Comparison of ENCODE assay signal across 8 cellular contexts in the genomic region with DNA sequence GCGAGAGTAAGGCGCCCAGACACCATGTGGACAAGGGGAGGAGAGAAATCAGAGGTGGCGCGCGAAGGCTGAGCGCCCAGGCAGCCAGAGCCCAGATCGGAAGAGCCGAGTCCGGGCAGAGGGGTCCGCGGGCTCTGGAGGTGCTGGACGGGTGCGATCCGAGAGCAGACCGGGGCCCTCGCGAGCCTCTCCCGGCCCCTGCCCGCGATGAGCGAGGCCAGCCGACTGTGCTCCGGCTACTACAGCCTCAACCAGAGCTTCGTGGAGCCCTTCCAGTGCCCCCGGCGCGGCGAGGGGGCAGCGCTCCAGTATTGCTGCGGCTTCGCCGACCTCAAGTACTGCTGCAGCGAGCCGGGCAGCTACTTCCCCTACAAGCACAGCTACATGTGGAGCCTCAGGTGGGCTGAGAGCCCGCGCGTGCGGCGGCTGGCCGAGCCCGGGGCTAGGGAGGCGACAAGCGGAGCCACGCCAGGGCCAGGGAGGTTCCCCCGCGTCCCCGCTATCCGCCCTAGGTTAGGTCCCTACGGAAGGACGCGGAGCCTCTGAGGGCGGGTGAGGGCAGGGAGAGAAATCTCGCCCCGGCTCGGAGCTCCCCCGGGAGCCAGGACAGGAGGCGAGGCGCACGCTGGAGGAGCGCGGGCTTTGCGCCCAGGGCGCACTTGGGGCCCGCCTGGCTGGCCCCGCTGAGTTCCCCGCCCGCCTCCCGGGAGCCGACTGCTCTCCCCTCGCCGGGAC. TPM values are rescaled to one million over a fixed set of nuclear protein-coding genes. Genes with fewer than 3 reads are reported as not detected.
DNase-seq lines count a peak whose midpoint lies in the region; ATAC-seq and TF ChIP-seq lines count a peak whose summit lies in the region.

A gene (plus strand): TSS at position 87 of the 735 bp plus-strand sequence. CDS start 121 bp downstream, at position 208.

- peaks cover 27% of the 10 kb centered on the region for H3K27me3 ChIP-seq in fibroblast of lung (ENCODE audit: control insufficient read depth, insufficient read depth, low read length)

- intact Hi-C loops in posterior vena cava (cut with DNase I), result no loop called here

- H3K4me3 ChIP-seq in fibroblast of lung (replicated peaks in 1 of 4; ENCODE audit: control extremely low read depth in 1 of 4, insufficient read depth in 1 of 4, low read depth in 3 of 4, low read length in 4 of 4), result peak within 1 kb of the TSS; percentile 3 to 35 (median 16)

- no peaks in the 10 kb centered on the region for H3K79me2 ChIP-seq in fibroblast of lung (ENCODE audit: control insufficient read depth, insufficient read depth, low read length)

- no peak within 1 kb of the TSS for H3K27ac ChIP-seq in fibroblast of lung (ENCODE audit: insufficient read depth, low read length)

- H3K9ac ChIP-seq in fibroblast of lung (ENCODE audit: insufficient read depth, low read length), result no peak within 1 kb of the TSS

- DNase-seq in ACHN, result peak; percentile 56
- DNase-seq in fibroblast of lung (ENCODE audit: low read depth in 2 of 2), result peak; percentile 27 to 40
- peak; percentile 73 for DNase-seq in posterior vena cava (ENCODE audit: low spot score)
- DNase-seq in KBM-7, result no peak
- DNase-seq in stimulated activated CD4-positive, alpha-beta T cell treated with anti-CD3 and anti-CD28 coated beads, Interleukin-1b, Interleukin-23, amount 100 ng/mL, for 48 hours, result no peak

- peak; percentile 45 for ATAC-seq in GM18909 (IDR thresholded peaks at IDR 0.05; ENCODE audit: poor library complexity, unreplicated experiment)
- ATAC-seq in SK-N-SH treated with all-trans-retinoic acid at 6 μM for 48 hours, result peak; percentile 69
- ATAC-seq in GM21825 (IDR thresholded peaks at IDR 0.05; ENCODE audit: unreplicated experiment), result no peak

- no peak for TF ChIP-seq CTCF in fibroblast of lung (conservative IDR thresholded peaks at IDR 0.05 in 1 of 2, IDR thresholded peaks at IDR 0.05 in 1 of 2; ENCODE audit: low read depth in 1 of 2, low read length in 2 of 2)

- in situ Hi-C loops in ACHN (cut with HindIII; ENCODE audit: low pct_ligation_motif_present, low pct_unique_long_range_greater_than_20kb, low sequenced_read_pairs), result no loop called here
- in situ Hi-C loops in KBM-7 (cut with MboI; ENCODE audit: low pct_unique_long_range_greater_than_20kb, low sequenced_read_pairs), result no loop called here

- H3K9me3 ChIP-seq in fibroblast of lung (ENCODE audit: control insufficient read depth, insufficient read depth, low read depth, low read length), result no peaks in the 10 kb centered on the region

- no peaks in the 10 kb centered on the region for H4K20me1 ChIP-seq in fibroblast of lung (ENCODE audit: control insufficient read depth, extremely low read depth, insufficient read depth, low read length)

- no peak within 1 kb of the TSS for H2AFZ ChIP-seq in fibroblast of lung (ENCODE audit: low read length)

- peak within 1 kb of the TSS; percentile 79 for H3K4me2 ChIP-seq in fibroblast of lung (ENCODE audit: extremely low read depth, insufficient read depth, low read length)

- no peaks in the 10 kb centered on the region for H3K4me1 ChIP-seq in fibroblast of lung (ENCODE audit: control insufficient read depth, extremely low read depth, insufficient read depth, low read length)

- no peaks in the 10 kb centered on the region for H3K36me3 ChIP-seq in fibroblast of lung (ENCODE audit: control insufficient read depth, insufficient read depth, low read length)

TF ChIP-seq in SK-N-SH treated with all-trans-retinoic acid at 6 μM for 48 hours, 23 proteins besides CTCF, POLR2A, EP300 and RAD21:
- no peak for TF ChIP-seq ZNF70 (CRISPR knock-in tag; IDR thresholded peaks at IDR 0.05)
- no peak for TF ChIP-seq TOX (CRISPR knock-in tag; IDR thresholded peaks at IDR 0.05; ENCODE audit: borderline replicate concordance)
- no peak for TF ChIP-seq TCF4 (CRISPR knock-in tag; IDR thresholded peaks at IDR 0.05; ENCODE audit: borderline replicate concordance)
- TF ChIP-seq ZNF8 (CRISPR knock-in tag; IDR thresholded peaks at IDR 0.05), result no peak
- TF ChIP-seq, protein P1, sequence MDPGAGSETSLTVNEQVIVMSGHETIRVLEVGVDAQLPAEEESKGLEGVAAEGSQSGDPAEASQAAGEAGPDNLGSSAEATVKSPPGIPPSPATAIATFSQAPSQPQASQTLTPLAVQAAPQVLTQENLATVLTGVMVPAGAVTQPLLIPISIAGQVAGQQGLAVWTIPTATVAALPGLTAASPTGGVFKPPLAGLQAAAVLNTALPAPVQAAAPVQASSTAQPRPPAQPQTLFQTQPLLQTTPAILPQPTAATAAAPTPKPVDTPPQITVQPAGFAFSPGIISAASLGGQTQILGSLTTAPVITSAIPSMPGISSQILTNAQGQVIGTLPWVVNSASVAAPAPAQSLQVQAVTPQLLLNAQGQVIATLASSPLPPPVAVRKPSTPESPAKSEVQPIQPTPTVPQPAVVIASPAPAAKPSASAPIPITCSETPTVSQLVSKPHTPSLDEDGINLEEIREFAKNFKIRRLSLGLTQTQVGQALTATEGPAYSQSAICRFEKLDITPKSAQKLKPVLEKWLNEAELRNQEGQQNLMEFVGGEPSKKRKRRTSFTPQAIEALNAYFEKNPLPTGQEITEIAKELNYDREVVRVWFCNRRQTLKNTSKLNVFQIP (CRISPR knock-in tag; IDR thresholded peaks at IDR 0.05; ENCODE audit: borderline replicate concordance, low read depth), result no peak
- TF ChIP-seq ZFP3 (CRISPR knock-in tag; IDR thresholded peaks at IDR 0.05), result no peak
- no peak for TF ChIP-seq ARNTL (CRISPR knock-in tag; IDR thresholded peaks at IDR 0.05; ENCODE audit: borderline replicate concordance, low read depth)
- TF ChIP-seq, protein P2, sequence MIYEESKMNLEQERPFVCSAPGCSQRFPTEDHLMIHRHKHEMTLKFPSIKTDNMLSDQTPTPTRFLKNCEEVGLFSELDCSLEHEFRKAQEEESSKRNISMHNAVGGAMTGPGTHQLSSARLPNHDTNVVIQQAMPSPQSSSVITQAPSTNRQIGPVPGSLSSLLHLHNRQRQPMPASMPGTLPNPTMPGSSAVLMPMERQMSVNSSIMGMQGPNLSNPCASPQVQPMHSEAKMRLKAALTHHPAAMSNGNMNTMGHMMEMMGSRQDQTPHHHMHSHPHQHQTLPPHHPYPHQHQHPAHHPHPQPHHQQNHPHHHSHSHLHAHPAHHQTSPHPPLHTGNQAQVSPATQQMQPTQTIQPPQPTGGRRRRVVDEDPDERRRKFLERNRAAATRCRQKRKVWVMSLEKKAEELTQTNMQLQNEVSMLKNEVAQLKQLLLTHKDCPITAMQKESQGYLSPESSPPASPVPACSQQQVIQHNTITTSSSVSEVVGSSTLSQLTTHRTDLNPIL (CRISPR knock-in tag; IDR thresholded peaks at IDR 0.05; ENCODE audit: low read depth), result no peak
- TF ChIP-seq ZFP30 (CRISPR knock-in tag; IDR thresholded peaks at IDR 0.05), result no peak
- TF ChIP-seq SNAI2 (CRISPR knock-in tag; IDR thresholded peaks at IDR 0.05), result no peak
TF ChIP-seq in SK-N-SH treated with all-trans-retinoic acid at 6 μM for 48 hours: peak in this region for 0.

RNA-seq across cellular contexts. Expression of the gene that starts here (rescaled TPM):
- total RNA-seq in fibroblast of lung (not detected in 2 replicates), posterior vena cava (not detected)
- not detected in 2 replicates for polyA plus RNA-seq in fibroblast of lung
- not detected in 2 replicates for polyA plus RNA-seq in fibroblast of lung (2012)
- not detected in 2 replicates for polyA minus RNA-seq in fibroblast of lung (ENCODE audit: low replicate concordance)

Comparison
In these comparisons a context has a peak if more than half of its experiments do, and no peak if none do; other contexts are left out.
1. Peak in DNase-seq, H3K4me3 ChIP-seq and H3K4me2 ChIP-seq in fibroblast of lung; RNA of the gene not detected or under 1 TPM.
2. Peak in DNase-seq in posterior vena cava; RNA of the gene not detected or under 1 TPM.